Comparison of ENCODE assay signal across 1 cellular context in the genomic region with DNA sequence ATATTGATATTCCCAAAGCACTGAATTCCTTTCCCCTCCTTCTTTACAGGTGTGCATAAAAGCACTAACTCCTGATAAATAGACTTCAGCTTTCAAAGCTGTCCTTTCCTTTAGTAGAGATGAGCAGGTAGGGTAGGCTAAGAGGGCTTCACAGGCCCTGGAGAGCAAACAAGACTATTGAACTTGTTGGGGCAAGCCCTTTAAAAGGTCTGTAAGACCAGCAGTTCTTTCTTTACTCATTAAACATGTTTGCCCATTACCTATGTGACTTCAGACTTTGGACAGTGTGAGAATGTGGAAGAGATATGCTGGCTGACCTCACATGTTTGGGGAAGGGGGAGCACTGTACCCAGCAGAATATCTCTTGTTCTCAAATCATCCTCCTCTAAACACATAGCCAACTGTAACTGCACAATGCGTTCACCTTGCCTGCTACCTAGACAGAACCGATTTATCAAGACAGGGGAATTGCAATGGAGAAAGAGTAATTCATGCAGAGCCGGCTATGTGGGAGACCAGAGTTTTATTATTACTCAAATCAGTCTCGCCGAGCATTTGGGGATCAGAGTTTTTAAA.
TF ChIP-seq lines count a peak whose summit lies in the region.

No MANE protein-coding gene starts in this region.

TF ChIP-seq in HepG2, 621 proteins besides CTCF, POLR2A, EP300 and RAD21 (continued from another document and continues in another):
- TF ChIP-seq, protein P1, sequence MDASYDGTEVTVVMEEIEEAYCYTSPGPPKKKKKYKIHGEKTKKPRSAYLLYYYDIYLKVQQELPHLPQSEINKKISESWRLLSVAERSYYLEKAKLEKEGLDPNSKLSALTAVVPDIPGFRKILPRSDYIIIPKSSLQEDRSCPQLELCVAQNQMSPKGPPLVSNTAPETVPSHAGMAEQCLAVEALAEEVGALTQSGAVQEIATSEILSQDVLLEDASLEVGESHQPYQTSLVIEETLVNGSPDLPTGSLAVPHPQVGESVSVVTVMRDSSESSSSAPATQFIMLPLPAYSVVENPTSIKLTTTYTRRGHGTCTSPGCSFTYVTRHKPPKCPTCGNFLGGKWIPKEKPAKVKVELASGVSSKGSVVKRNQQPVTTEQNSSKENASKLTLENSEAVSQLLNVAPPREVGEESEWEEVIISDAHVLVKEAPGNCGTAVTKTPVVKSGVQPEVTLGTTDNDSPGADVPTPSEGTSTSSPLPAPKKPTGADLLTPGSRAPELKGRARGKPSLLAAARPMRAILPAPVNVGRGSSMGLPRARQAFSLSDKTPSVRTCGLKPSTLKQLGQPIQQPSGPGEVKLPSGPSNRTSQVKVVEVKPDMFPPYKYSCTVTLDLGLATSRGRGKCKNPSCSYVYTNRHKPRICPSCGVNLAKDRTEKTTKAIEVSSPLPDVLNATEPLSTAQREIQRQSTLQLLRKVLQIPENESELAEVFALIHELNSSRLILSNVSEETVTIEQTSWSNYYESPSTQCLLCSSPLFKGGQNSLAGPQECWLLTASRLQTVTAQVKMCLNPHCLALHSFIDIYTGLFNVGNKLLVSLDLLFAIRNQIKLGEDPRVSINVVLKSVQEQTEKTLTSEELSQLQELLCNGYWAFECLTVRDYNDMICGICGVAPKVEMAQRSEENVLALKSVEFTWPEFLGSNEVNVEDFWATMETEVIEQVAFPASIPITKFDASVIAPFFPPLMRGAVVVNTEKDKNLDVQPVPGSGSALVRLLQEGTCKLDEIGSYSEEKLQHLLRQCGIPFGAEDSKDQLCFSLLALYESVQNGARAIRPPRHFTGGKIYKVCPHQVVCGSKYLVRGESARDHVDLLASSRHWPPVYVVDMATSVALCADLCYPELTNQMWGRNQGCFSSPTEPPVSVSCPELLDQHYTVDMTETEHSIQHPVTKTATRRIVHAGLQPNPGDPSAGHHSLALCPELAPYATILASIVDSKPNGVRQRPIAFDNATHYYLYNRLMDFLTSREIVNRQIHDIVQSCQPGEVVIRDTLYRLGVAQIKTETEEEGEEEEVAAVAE (CRISPR knock-in tag; IDR thresholded peaks at IDR 0.05; ENCODE audit: borderline replicate concordance), result peak; percentile 65; the same call in 1 of the 2 replicates
- TF ChIP-seq NAIF1 (CRISPR knock-in tag; IDR thresholded peaks at IDR 0.05; ENCODE audit: borderline replicate concordance) (no peak), ZNF781 (CRISPR knock-in tag; IDR thresholded peaks at IDR 0.05; ENCODE audit: borderline replicate concordance, not compliant biosample characterization) (no peak), ZNF235 (CRISPR knock-in tag; IDR thresholded peaks at IDR 0.05; ENCODE audit: borderline replicate concordance) (no peak), FOXK2 (IDR thresholded peaks at IDR 0.05) (peak; percentile 49; the same call in 1 of the 2 replicates), GLI4 (CRISPR knock-in tag; IDR thresholded peaks at IDR 0.05; ENCODE audit: borderline replicate concordance) (no peak), ISL2 (CRISPR knock-in tag; IDR thresholded peaks at IDR 0.05) (peak; percentile 96), ZNF367 (CRISPR knock-in tag; IDR thresholded peaks at IDR 0.05; ENCODE audit: borderline replicate concordance) (no peak), ZNF615 (CRISPR knock-in tag; IDR thresholded peaks at IDR 0.05; ENCODE audit: borderline replicate concordance) (no peak), NFE2 (CRISPR knock-in tag; IDR thresholded peaks at IDR 0.05) (no peak), ZNF331 (CRISPR knock-in tag; IDR thresholded peaks at IDR 0.05) (peak; percentile 82), RBM22 (optimal IDR thresholded peaks at IDR 0.05; ENCODE audit: low read length) (no peak), MXD4 (CRISPR knock-in tag; IDR thresholded peaks at IDR 0.05) (no peak), RORA (CRISPR knock-in tag; IDR thresholded peaks at IDR 0.05) (no peak), ZNF253 (CRISPR knock-in tag; IDR thresholded peaks at IDR 0.05; ENCODE audit: borderline replicate concordance) (no peak), ATF1 (CRISPR knock-in tag; IDR thresholded peaks at IDR 0.05) (peak; percentile 76), KDM3A (CRISPR knock-in tag; IDR thresholded peaks at IDR 0.05; ENCODE audit: low read depth) (no peak), SRSF1 (optimal IDR thresholded peaks at IDR 0.05; ENCODE audit: low read depth, low read length) (no peak), LCORL (IDR thresholded peaks at IDR 0.05) (peak; percentile 81; the same call in 1 of the 2 replicates), LCORL (CRISPR knock-in tag; IDR thresholded peaks at IDR 0.05) (peak; percentile 99), ZNF891 (CRISPR knock-in tag; IDR thresholded peaks at IDR 0.05) (no peak), CHD2 (IDR thresholded peaks at IDR 0.05; ENCODE audit: low read depth, low read length) (no peak), KLF16 (CRISPR knock-in tag; IDR thresholded peaks at IDR 0.05) (peak in 1 of 2 experiments; percentile 72; a peak in 1 of 4 replicates), SMAD1 (CRISPR knock-in tag; IDR thresholded peaks at IDR 0.05; ENCODE audit: borderline replicate concordance, low read depth) (no peak), TOE1 (CRISPR knock-in tag; IDR thresholded peaks at IDR 0.05) (peak; percentile 51; the same call in 1 of the 2 replicates), RARG (CRISPR knock-in tag; IDR thresholded peaks at IDR 0.05; ENCODE audit: low read depth) (no peak), PRPF4 (IDR thresholded peaks at IDR 0.05; ENCODE audit: low read depth, low read length, poor library complexity, severe bottlenecking) (no peak), ZBTB20 (CRISPR knock-in tag; IDR thresholded peaks at IDR 0.05; ENCODE audit: borderline replicate concordance, low read depth) (peak; percentile 60; the same call in 1 of the 2 replicates), ZNF766 (CRISPR knock-in tag; IDR thresholded peaks at IDR 0.05; ENCODE audit: borderline replicate concordance) (no peak), ZNF761 (CRISPR knock-in tag; conservative IDR thresholded peaks at IDR 0.05) (0 out of 2 replicates have a peak, but pooled peaks have one; percentile 72), ZNF136 (CRISPR knock-in tag; IDR thresholded peaks at IDR 0.05; ENCODE audit: low read depth) (no peak), ASH2L (IDR thresholded peaks at IDR 0.05; ENCODE audit: insufficient read length, low read depth, low read length) (peak; percentile 77), HNRNPL (IDR thresholded peaks at IDR 0.05; ENCODE audit: low read depth, low read length) (no peak), ZNF616 (CRISPR knock-in tag; IDR thresholded peaks at IDR 0.05; ENCODE audit: low read depth) (no peak), ATAD3A (CRISPR knock-in tag; IDR thresholded peaks at IDR 0.05) (no peak), BRD4 (CRISPR knock-in tag; IDR thresholded peaks at IDR 0.05) (no peak), ZNF101 (CRISPR knock-in tag; IDR thresholded peaks at IDR 0.05; ENCODE audit: borderline replicate concordance, low read depth) (no peak), ZNF850 (CRISPR knock-in tag; conservative IDR thresholded peaks at IDR 0.05) (no peak), FLYWCH1 (CRISPR knock-in tag; IDR thresholded peaks at IDR 0.05) (no peak)
- TF ChIP-seq, protein P2, sequence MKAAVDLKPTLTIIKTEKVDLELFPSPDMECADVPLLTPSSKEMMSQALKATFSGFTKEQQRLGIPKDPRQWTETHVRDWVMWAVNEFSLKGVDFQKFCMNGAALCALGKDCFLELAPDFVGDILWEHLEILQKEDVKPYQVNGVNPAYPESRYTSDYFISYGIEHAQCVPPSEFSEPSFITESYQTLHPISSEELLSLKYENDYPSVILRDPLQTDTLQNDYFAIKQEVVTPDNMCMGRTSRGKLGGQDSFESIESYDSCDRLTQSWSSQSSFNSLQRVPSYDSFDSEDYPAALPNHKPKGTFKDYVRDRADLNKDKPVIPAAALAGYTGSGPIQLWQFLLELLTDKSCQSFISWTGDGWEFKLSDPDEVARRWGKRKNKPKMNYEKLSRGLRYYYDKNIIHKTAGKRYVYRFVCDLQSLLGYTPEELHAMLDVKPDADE (CRISPR knock-in tag; IDR thresholded peaks at IDR 0.05), result no peak
- TF ChIP-seq, protein P3, sequence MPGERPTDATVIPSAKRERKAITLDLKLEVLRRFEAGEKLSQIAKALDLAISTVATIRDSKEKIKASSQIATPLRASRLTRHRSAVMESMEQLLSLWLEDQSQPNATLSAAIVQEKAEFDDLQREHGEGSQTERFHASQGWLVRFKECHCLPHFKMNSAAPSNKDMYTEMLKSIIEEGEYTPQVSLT (CRISPR knock-in tag; IDR thresholded peaks at IDR 0.05; ENCODE audit: borderline replicate concordance, low read depth), result no peak
- TF ChIP-seq, protein P4, sequence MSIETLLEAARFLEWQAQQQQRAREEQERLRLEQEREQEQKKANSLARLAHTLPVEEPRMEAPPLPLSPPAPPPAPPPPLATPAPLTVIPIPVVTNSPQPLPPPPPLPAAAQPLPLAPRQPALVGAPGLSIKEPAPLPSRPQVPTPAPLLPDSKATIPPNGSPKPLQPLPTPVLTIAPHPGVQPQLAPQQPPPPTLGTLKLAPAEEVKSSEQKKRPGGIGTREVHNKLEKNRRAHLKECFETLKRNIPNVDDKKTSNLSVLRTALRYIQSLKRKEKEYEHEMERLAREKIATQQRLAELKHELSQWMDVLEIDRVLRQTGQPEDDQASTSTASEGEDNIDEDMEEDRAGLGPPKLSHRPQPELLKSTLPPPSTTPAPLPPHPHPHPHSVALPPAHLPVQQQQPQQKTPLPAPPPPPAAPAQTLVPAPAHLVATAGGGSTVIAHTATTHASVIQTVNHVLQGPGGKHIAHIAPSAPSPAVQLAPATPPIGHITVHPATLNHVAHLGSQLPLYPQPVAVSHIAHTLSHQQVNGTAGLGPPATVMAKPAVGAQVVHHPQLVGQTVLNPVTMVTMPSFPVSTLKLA (IDR thresholded peaks at IDR 0.05), result no peak
- TF ChIP-seq, protein P5, sequence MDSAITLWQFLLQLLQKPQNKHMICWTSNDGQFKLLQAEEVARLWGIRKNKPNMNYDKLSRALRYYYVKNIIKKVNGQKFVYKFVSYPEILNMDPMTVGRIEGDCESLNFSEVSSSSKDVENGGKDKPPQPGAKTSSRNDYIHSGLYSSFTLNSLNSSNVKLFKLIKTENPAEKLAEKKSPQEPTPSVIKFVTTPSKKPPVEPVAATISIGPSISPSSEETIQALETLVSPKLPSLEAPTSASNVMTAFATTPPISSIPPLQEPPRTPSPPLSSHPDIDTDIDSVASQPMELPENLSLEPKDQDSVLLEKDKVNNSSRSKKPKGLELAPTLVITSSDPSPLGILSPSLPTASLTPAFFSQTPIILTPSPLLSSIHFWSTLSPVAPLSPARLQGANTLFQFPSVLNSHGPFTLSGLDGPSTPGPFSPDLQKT (CRISPR knock-in tag; IDR thresholded peaks at IDR 0.05; ENCODE audit: borderline replicate concordance), result no peak
- TF ChIP-seq, protein P6, sequence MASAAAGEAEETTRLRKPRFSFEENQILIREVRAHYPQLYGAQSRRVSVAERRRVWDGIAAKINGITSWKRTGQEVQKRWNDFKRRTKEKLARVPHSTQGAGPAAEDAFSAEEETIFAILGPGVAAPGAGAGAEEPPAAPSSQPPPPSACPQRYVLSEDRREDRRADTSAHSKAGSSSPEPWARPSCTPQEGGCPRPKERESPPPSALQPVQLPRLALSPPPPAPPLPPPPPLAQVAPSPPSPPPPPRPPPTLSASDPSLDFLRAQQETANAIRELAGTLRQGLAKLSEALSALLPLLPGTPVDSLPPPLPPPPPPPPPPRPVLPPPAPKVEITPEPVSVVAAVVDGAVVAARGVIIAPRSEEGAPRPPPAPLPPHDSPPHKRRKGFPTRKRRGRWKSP (CRISPR knock-in tag; IDR thresholded peaks at IDR 0.05), result no peak
- TF ChIP-seq, protein P7, sequence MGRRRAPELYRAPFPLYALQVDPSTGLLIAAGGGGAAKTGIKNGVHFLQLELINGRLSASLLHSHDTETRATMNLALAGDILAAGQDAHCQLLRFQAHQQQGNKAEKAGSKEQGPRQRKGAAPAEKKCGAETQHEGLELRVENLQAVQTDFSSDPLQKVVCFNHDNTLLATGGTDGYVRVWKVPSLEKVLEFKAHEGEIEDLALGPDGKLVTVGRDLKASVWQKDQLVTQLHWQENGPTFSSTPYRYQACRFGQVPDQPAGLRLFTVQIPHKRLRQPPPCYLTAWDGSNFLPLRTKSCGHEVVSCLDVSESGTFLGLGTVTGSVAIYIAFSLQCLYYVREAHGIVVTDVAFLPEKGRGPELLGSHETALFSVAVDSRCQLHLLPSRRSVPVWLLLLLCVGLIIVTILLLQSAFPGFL (CRISPR knock-in tag; IDR thresholded peaks at IDR 0.05), result no peak
- TF ChIP-seq, protein P8, sequence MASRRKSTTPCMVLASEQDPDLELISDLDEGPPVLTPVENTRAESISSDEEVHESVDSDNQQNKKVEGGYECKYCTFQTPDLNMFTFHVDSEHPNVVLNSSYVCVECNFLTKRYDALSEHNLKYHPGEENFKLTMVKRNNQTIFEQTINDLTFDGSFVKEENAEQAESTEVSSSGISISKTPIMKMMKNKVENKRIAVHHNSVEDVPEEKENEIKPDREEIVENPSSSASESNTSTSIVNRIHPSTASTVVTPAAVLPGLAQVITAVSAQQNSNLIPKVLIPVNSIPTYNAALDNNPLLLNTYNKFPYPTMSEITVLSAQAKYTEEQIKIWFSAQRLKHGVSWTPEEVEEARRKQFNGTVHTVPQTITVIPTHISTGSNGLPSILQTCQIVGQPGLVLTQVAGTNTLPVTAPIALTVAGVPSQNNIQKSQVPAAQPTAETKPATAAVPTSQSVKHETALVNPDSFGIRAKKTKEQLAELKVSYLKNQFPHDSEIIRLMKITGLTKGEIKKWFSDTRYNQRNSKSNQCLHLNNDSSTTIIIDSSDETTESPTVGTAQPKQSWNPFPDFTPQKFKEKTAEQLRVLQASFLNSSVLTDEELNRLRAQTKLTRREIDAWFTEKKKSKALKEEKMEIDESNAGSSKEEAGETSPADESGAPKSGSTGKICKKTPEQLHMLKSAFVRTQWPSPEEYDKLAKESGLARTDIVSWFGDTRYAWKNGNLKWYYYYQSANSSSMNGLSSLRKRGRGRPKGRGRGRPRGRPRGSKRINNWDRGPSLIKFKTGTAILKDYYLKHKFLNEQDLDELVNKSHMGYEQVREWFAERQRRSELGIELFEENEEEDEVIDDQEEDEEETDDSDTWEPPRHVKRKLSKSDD (CRISPR knock-in tag; IDR thresholded peaks at IDR 0.05; ENCODE audit: low read depth), result no peak
- TF ChIP-seq, protein P9, sequence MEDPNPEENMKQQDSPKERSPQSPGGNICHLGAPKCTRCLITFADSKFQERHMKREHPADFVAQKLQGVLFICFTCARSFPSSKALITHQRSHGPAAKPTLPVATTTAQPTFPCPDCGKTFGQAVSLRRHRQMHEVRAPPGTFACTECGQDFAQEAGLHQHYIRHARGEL (CRISPR knock-in tag; IDR thresholded peaks at IDR 0.05), result no peak
- TF ChIP-seq, protein P10, sequence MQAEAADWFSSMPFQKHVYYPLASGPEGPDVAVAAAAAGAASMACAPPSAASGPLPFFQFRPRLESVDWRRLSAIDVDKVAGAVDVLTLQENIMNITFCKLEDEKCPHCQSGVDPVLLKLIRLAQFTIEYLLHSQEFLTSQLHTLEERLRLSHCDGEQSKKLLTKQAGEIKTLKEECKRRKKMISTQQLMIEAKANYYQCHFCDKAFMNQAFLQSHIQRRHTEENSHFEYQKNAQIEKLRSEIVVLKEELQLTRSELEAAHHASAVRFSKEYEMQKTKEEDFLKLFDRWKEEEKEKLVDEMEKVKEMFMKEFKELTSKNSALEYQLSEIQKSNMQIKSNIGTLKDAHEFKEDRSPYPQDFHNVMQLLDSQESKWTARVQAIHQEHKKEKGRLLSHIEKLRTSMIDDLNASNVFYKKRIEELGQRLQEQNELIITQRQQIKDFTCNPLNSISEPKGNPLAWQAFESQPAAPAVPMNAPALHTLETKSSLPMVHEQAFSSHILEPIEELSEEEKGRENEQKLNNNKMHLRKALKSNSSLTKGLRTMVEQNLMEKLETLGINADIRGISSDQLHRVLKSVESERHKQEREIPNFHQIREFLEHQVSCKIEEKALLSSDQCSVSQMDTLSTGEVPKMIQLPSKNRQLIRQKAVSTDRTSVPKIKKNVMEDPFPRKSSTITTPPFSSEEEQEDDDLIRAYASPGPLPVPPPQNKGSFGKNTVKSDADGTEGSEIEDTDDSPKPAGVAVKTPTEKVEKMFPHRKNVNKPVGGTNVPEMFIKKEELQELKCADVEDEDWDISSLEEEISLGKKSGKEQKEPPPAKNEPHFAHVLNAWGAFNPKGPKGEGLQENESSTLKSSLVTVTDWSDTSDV (CRISPR knock-in tag; IDR thresholded peaks at IDR 0.05), result no peak
